ENCODE assay signal across 21 cellular contexts in the genomic region with DNA sequence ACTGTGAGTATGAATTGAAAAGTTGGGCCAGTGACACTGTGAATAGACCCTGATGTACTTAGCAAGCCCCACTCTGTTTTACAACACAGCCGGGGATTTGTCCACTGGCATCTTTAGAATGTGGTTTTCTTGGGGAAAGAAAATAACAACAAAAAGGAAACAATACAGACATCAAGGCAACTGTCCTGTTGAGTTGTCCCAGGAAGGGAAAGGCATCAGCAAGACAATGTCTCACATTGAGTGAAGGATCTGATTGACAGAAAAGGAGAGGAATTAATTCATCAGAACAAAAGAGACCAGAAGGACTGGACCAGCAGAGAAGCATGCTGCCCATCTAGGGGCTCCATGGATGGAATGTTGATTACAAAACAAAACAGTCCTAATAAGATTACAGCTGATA.
DNase-seq lines count a peak whose midpoint lies in the region; ATAC-seq and TF ChIP-seq lines count a peak whose summit lies in the region.
"Had no signal": no experiment of that assay in that cellular context is flagged by ENCODE, and none has a peak within 500 bp of the region (broad histone marks: within the 10 kb centered on the region; RNA-seq: fewer than 3 reads in every experiment).

No MANE protein-coding gene starts in this region.

- H3K27me3 Mint-ChIP-seq in endodermal cell (ENCODE audit: insufficient read depth) = peaks cover 2% of the 10 kb centered on the region

- TF ChIP-seq POLR2A in GM18505 (IDR thresholded peaks at IDR 0.05; ENCODE audit: borderline replicate concordance, extremely low read depth, insufficient read depth, insufficient read length) = no peak

- no peak overlapping the region for H3K4me3 Mint-ChIP-seq in endodermal cell
- H3K4me3 Mint-ChIP-seq: CD8-positive, alpha-beta memory T cell had no signal

- H3K4me1 Mint-ChIP-seq in endodermal cell = peaks cover 49% of the 10 kb centered on the region
- H3K4me1 Mint-ChIP-seq: CD8-positive, alpha-beta memory T cell had no signal

- H3K27ac Mint-ChIP-seq in endodermal cell = no peak overlapping the region
- H3K27ac Mint-ChIP-seq: CD8-positive, alpha-beta memory T cell had no signal

- no peaks in the 10 kb centered on the region for H3K9me3 Mint-ChIP-seq in endodermal cell

- no peaks in the 10 kb centered on the region for H3K36me3 Mint-ChIP-seq in endodermal cell (ENCODE audit: low read depth)
- H3K36me3 Mint-ChIP-seq: CD8-positive, alpha-beta memory T cell had no signal

- H3K9ac ChIP-seq in HUES6 (ENCODE audit: low read length) (no peak overlapping the region), endodermal cell (ENCODE audit: extremely low read depth, low read length, poor library complexity, severe bottlenecking) (no peak overlapping the region)
- H3K9ac ChIP-seq: KMS-11 had no signal

- 89% methylated on average over 1 of the region's 1 CpG; no CpG with 5 or more reads in 1 of the 2 experiments for WGBS in endodermal cell (ENCODE audit: insufficient coverage in 1 of 2, insufficient read length in 1 of 2), 2 experiments

- peaks cover 24% of the 10 kb centered on the region for H3K4me1 ChIP-seq in HUES6 (ENCODE audit: control insufficient read depth, insufficient read depth, low read length)
- peaks cover 22% of the 10 kb centered on the region for H3K4me1 ChIP-seq in endodermal cell (ENCODE audit: control insufficient read depth, insufficient read depth, low read length)

- H3K27ac ChIP-seq in HUES6 (ENCODE audit: low read depth, low read length) = peak overlapping the region; percentile 50
- no peak overlapping the region for H3K27ac ChIP-seq in endodermal cell (ENCODE audit: low read depth, low read length)
- H3K27ac ChIP-seq: KMS-11 had no signal

- no peak overlapping the region for H3K4me3 ChIP-seq in HUES6 (ENCODE audit: low read depth, low read length)
- H3K4me3 ChIP-seq in endodermal cell (ENCODE audit: low read length) = no peak overlapping the region

- H3K36me3 ChIP-seq in HUES6 (ENCODE audit: control insufficient read depth, insufficient read depth, low read length) (no peaks in the 10 kb centered on the region), endodermal cell (ENCODE audit: control insufficient read depth, insufficient read depth, low read length) (no peaks in the 10 kb centered on the region)

- ATAC-seq in GM18505 (IDR thresholded peaks at IDR 0.05; ENCODE audit: unreplicated experiment) = no peak
- no peak for ATAC-seq in GM19324 (IDR thresholded peaks at IDR 0.05; ENCODE audit: low FRiP score, unreplicated experiment)
- no peak for ATAC-seq in GM21367 (IDR thresholded peaks at IDR 0.05; ENCODE audit: unreplicated experiment)
- ATAC-seq: HCT116, PC-3 had no signal

- H3K9me3 ChIP-seq in HUES6 (ENCODE audit: control insufficient read depth, insufficient read depth, low read depth, low read length) (no peaks in the 10 kb centered on the region), endodermal cell (ENCODE audit: control insufficient read depth, low read length) (no peaks in the 10 kb centered on the region)

- H3K27me3 ChIP-seq in HUES6 (ENCODE audit: control insufficient read depth, insufficient read depth, low read length) (no peaks in the 10 kb centered on the region), endodermal cell (ENCODE audit: control insufficient read depth, insufficient read depth, low read length, poor library complexity, severe bottlenecking) (no peaks in the 10 kb centered on the region)

- TF ChIP-seq CTCF in endodermal cell (conservative IDR thresholded peaks at IDR 0.05) = no peak

- peak; percentile 38 for DNase-seq in endodermal cell
- DNase-seq in iPS-NIHi7 (ENCODE audit: extremely low spot score) = peak; percentile 43
- DNase-seq in HPDE6-E6E7 (ENCODE audit: extremely low spot score) = no peak
- DNase-seq: ACHN; C1 segment of cervical spinal cord; CD8-positive, alpha-beta memory T cell; DMS53; NCI-H1417 treated with DMSO at 0.1 percent for 48 hours; NCI-H187 treated with DMSO at 0.1 percent for 48 hours; NCI-H2227 treated with DMSO at 0.1 percent for 48 hours; NCI-H510A treated with DMSO at 0.1 percent for 48 hours; NCI-H774; PC-3; RPMI8226; SW 1271 had no signal
